ENCODE assay signal across 12 cellular contexts in the genomic region with DNA sequence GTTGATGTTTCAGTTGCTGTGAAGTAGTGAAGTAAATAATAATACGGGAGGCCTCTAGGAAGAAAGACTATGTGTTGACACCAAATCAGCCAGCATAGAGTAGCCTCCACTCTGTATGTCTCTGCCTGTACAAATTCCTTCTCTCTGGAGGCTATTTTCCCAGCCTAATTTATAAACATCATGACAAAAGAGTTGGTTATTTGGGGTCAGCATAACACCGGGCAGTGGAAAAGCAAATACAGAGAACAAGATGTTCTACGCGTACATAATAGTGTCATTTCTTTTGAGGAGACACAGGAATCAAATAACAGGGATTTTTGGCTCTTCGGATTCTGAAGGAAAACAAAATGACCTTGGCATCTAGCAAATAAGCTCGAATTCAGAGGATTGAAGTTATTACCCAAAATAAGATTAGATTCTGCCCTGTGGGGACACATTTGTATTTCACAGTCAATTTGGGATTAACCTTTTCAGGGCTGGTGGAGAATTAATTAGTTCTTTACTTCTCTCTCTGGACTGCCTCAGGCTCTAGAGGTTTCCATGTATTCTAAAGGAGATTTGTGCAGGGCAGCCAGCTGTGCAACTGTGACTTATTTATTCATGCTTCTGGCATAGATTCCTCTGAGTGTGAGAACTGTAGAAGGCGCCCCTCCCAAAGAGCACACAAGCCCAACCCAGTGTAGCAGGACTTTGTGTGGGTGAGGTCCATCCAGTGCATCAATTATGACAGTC. TPM values are rescaled to one million over a fixed set of nuclear protein-coding genes. Genes with fewer than 3 reads are reported as not detected.
DNase-seq lines count a peak whose midpoint lies in the region; ATAC-seq and TF ChIP-seq lines count a peak whose summit lies in the region.
"Had no signal": no experiment of that assay in that cellular context is flagged by ENCODE, and none has a peak within 500 bp of the region (broad histone marks: within the 10 kb centered on the region; RNA-seq: fewer than 3 reads in every experiment).

No MANE protein-coding gene starts in this region.

- peaks cover 0 to 53% of the 10 kb centered on the region in 2 donors for H3K27me3 ChIP-seq in breast epithelium
- peaks cover 3% of the 10 kb centered on the region for H3K27me3 ChIP-seq in mammary epithelial cell (ENCODE audit: insufficient read depth, low read length)
- peaks cover 0 to 3% (median 0%) of the 10 kb centered on the region in 4 donors for H3K27me3 ChIP-seq in esophagus squamous epithelium
- peaks cover 47% of the 10 kb centered on the region for H3K27me3 ChIP-seq in osteoblast (ENCODE audit: insufficient read depth, low read length)
- peaks cover 0 to 3% of the 10 kb centered on the region in 2 donors for H3K27me3 ChIP-seq in aorta (ENCODE audit: control insufficient read depth in 1 of 2, insufficient read depth in 2 of 2, low read length in 1 of 2)

- no peak overlapping the region for H2AFZ ChIP-seq in mammary epithelial cell (ENCODE audit: low read depth, low read length)
- peak overlapping the region; percentile 47 for H2AFZ ChIP-seq in osteoblast (ENCODE audit: low read length)
- H2AFZ ChIP-seq: parathyroid adenoma had no signal

- no peaks in the 10 kb centered on the region for H3K4me1 ChIP-seq in breast epithelium
- no peaks in the 10 kb centered on the region for H3K4me1 ChIP-seq in mammary epithelial cell (ENCODE audit: insufficient read depth, low read length)
- H3K4me1 ChIP-seq in esophagus squamous epithelium = peaks cover 0 to 23% (median 0%) of the 10 kb centered on the region in 3 donors
- no peaks in the 10 kb centered on the region for H3K4me1 ChIP-seq in osteoblast (ENCODE audit: insufficient read depth, low read length)
- no peaks in the 10 kb centered on the region for H3K4me1 ChIP-seq in aorta (ENCODE audit: control insufficient read depth in 1 of 2, insufficient read depth in 2 of 2, low read length in 2 of 2)
- H3K4me1 ChIP-seq: parathyroid adenoma had no signal

- H3K27ac ChIP-seq in breast epithelium (peak overlapping the region; percentile 23 to 53), mammary epithelial cell (ENCODE audit: insufficient read depth, low read depth, low read length) (no peak overlapping the region), esophagus squamous epithelium (peak overlapping the region; percentile 22 to 69 (median 46)), osteoblast (ENCODE audit: low read depth, low read length) (no peak overlapping the region), aorta (ENCODE audit: low read depth in 1 of 2, low read length in 2 of 2) (no peak overlapping the region)
- H3K27ac ChIP-seq: parathyroid adenoma had no signal

- in situ Hi-C loops in mammary epithelial cell (cut with MboI; ENCODE audit: low sequenced_read_pairs in 2 of 2) = no loop called here

- intact Hi-C loops in breast epithelium (cut with DNase I; ENCODE audit: low total_unique reads) = no loop called here
- intact Hi-C loops in mammary epithelial cell (cut with micrococcal nuclease) = no loop called here
- intact Hi-C loops in esophagus squamous epithelium (cut with DNase I) = no loop called here
- intact Hi-C loops in aorta (cut with DNase I) = no loop called here

- dilution Hi-C loops in mammary epithelial cell (cut with HindIII; ENCODE audit: low sequenced_read_pairs) = no loop called here

- H3K79me2 ChIP-seq in mammary epithelial cell (ENCODE audit: insufficient read depth, low read length) (no peaks in the 10 kb centered on the region), osteoblast (ENCODE audit: insufficient read depth, low read length) (no peaks in the 10 kb centered on the region)
- H3K79me2 ChIP-seq: parathyroid adenoma had no signal

- no peak overlapping the region for H3K4me2 ChIP-seq in mammary epithelial cell (ENCODE audit: insufficient read depth, low read depth, low read length)
- no peak overlapping the region for H3K4me2 ChIP-seq in osteoblast (ENCODE audit: insufficient read depth, low read length)

- TF ChIP-seq CTCF in breast epithelium (IDR thresholded peaks at IDR 0.05) = no peak
- TF ChIP-seq CTCF in mammary epithelial cell (conservative IDR thresholded peaks at IDR 0.05 in 1 of 2, IDR thresholded peaks at IDR 0.05 in 1 of 2; ENCODE audit: extremely low read depth in 1 of 2, insufficient read depth in 1 of 2, low read depth in 1 of 2, low read length in 2 of 2) = no peak
- no peak for TF ChIP-seq CTCF in esophagus squamous epithelium (IDR thresholded peaks at IDR 0.05)
- TF ChIP-seq CTCF in osteoblast (IDR thresholded peaks at IDR 0.05; ENCODE audit: extremely low read depth, low read depth, low read length) = no peak

- no peak overlapping the region for H3K4me3 ChIP-seq in breast epithelium
- H3K4me3 ChIP-seq in mammary epithelial cell (replicated peaks in 1 of 3; ENCODE audit: insufficient read depth in 1 of 3, low read depth in 2 of 3, low read length in 3 of 3) = no peak overlapping the region
- H3K4me3 ChIP-seq in esophagus squamous epithelium = peak overlapping the region in 1 of 4 donors; percentile 2
- H3K4me3 ChIP-seq in osteoblast (ENCODE audit: insufficient read depth, low read length) = no peak overlapping the region
- H3K4me3 ChIP-seq in aorta (ENCODE audit: low read length in 2 of 2) = no peak overlapping the region

- H3K9ac ChIP-seq in mammary epithelial cell (ENCODE audit: insufficient read depth, low read length) = no peak overlapping the region
- H3K9ac ChIP-seq: parathyroid adenoma had no signal

- DNase-seq in breast epithelium (ENCODE audit: low spot score in 2 of 2) (no peak), mammary epithelial cell (no peak), esophagus squamous epithelium (lab: John Stamatoyannopoulos, UW) (no peak), osteoblast (ENCODE audit: insufficient read length, low spot score, missing footprints) (no peak), aorta (no peak), cerebellar cortex (ENCODE audit: low spot score) (no peak)
- no peak for DNase-seq in activated CD8-positive, alpha-beta memory T cell treated with anti-CD3 and anti-CD28 coated beads for 24 hours
- DNase-seq in activated effector memory CD4-positive, alpha-beta T cell treated with Interleukin-2 at 50 U/mL for 16 hours = no peak
- DNase-seq: activated gamma-delta T cell treated with Interleukin-2 at 50 U/mL for 16 hours, left cardiac atrium, NCI-H1694 had no signal

- no peaks in the 10 kb centered on the region for H3K36me3 ChIP-seq in breast epithelium
- H3K36me3 ChIP-seq in mammary epithelial cell (ENCODE audit: insufficient read depth, low read length) = no peaks in the 10 kb centered on the region
- no peaks in the 10 kb centered on the region for H3K36me3 ChIP-seq in esophagus squamous epithelium
- H3K36me3 ChIP-seq in osteoblast (ENCODE audit: insufficient read depth, low read length) = no peaks in the 10 kb centered on the region
- H3K36me3 ChIP-seq in aorta (ENCODE audit: control insufficient read depth in 1 of 2, insufficient read depth in 2 of 2, low read length in 1 of 2) = no peaks in the 10 kb centered on the region

- TF ChIP-seq POLR2A in breast epithelium (IDR thresholded peaks at IDR 0.05) = no peak
- no peak for TF ChIP-seq POLR2A in esophagus squamous epithelium (IDR thresholded peaks at IDR 0.05)

- H3K9me3 ChIP-seq in breast epithelium (no peaks in the 10 kb centered on the region), mammary epithelial cell (replicated peaks; ENCODE audit: insufficient read depth, low read length) (no peaks in the 10 kb centered on the region), esophagus squamous epithelium (no peaks in the 10 kb centered on the region), osteoblast (ENCODE audit: low read depth, low read length) (no peaks in the 10 kb centered on the region), aorta (ENCODE audit: control insufficient read depth, low read length) (no peaks in the 10 kb centered on the region)

- BruUV-seq in mammary epithelial cell (replicated peaks; lab: Mats Ljungman, UMichigan) = no TSS peak

- ATAC-seq in aorta (ENCODE audit: low FRiP score) = peak; percentile 47

- 44% methylated on average over 7 of the region's 7 CpGs for WGBS in mammary epithelial cell (ENCODE audit: low coverage, missing lambda C conversion rate)
- WGBS in esophagus squamous epithelium, 2 donors = 28 to 36% methylated on average over 5 to 6 of the region's 7 CpGs
- 18 to 38% methylated on average over 7 of the region's 7 CpGs for WGBS in aorta, 2 donors

- CTCF ChIA-PET in mammary epithelial cell (lab: Charles Lee; ENCODE audit: low non-redundant PET) = no interaction called here

- H4K20me1 ChIP-seq in mammary epithelial cell (ENCODE audit: insufficient read depth, low read length) = no peaks in the 10 kb centered on the region
- no peaks in the 10 kb centered on the region for H4K20me1 ChIP-seq in osteoblast (ENCODE audit: insufficient read depth, low read length)

RNA-seq across cellular contexts. Expression of a gene that starts 14.1 kb away (rescaled TPM):
- total RNA-seq in breast epithelium = 10 to 100 TPM; 19.3 to 29.9 (median 25.2) TPM
- 1 to 10 TPM; 1.0 to 4.2 TPM for total RNA-seq in mammary epithelial cell
- 2.5 TPM for polyA plus RNA-seq in mammary epithelial cell
- 2.5 TPM for polyA minus RNA-seq in mammary epithelial cell
- total RNA-seq in esophagus squamous epithelium = 10 to 100 TPM in 1 of 4 donors, 1 to 10 TPM in 3; 5.4 to 14.9 (median 6.9) TPM
- 2.9 TPM in 2 replicates for total RNA-seq in osteoblast
- total RNA-seq in aorta = 10 to 100 TPM; 12.6 to 14.4 TPM
- polyA plus RNA-seq in aorta = 1 to 10 TPM; 3.6 to 5.3 TPM

Comparison
In these comparisons a context has a peak if more than half of its experiments do, and no peak if none do; other contexts are left out.
1. H3K27ac ChIP-seq: peak in breast epithelium (2 of 2) and esophagus squamous epithelium (4 of 4); none in mammary epithelial cell (single experiment), osteoblast (single experiment) and aorta (0 of 2).